30 cellular contexts compared by ENCODE assay signal in genomic region chr17:56637254-56637653, GRCh38. TPM values are rescaled to one million over a fixed set of nuclear protein-coding genes. Genes with fewer than 3 reads are reported as not detected.
"Had no signal": no experiment of that assay in that cellular context is flagged by ENCODE, and none has a peak within 500 bp of the region (broad histone marks: within the 10 kb centered on the region; RNA-seq: fewer than 3 reads in every experiment).

No MANE protein-coding gene starts in this region.

- H3K27ac ChIP-seq: left lung, lower lobe of right lung, neutrophil, parathyroid adenoma, right atrium auricular region, right lobe of liver, tibial nerve, uterus had no signal

- H3K4me3 Mint-ChIP-seq: immature natural killer cell; naive thymus-derived CD8-positive, alpha-beta T cell; nephron; neural crest cell; stimulated activated memory B cell treated with anti-CD40 and anti-IgM and Interleukin-4, amounts not matched to agents 10 μg/mL and 1 μg/mL and 100 μg/mL, for 72 hours; stimulated activated naive CD8-positive, alpha-beta T cell treated with anti-CD3 and anti-CD28 coated beads, Interleukin-15, amount 100 ng/mL, for 72 hours; type B pancreatic cell had no signal

- ATAC-seq: left colon; left lung; lower lobe of right lung; naive thymus-derived CD8-positive, alpha-beta T cell; right lobe of liver; stimulated activated memory B cell treated with anti-CD40 and anti-IgM and Interleukin-4, amounts not matched to agents 10 μg/mL and 1 μg/mL and 100 μg/mL, for 72 hours; stimulated activated naive CD8-positive, alpha-beta T cell treated with anti-CD3 and anti-CD28 coated beads, Interleukin-15, amount 100 ng/mL, for 72 hours had no signal

- H3K4me2 ChIP-seq: smooth muscle cell had no signal

- H3K9me3 Mint-ChIP-seq: immature natural killer cell; naive thymus-derived CD8-positive, alpha-beta T cell; nephron; neural crest cell; stimulated activated memory B cell treated with anti-CD40 and anti-IgM and Interleukin-4, amounts not matched to agents 10 μg/mL and 1 μg/mL and 100 μg/mL, for 72 hours; stimulated activated naive CD8-positive, alpha-beta T cell treated with anti-CD3 and anti-CD28 coated beads, Interleukin-15, amount 100 ng/mL, for 72 hours; type B pancreatic cell had no signal

- H3K36me3 ChIP-seq: left lung, lower lobe of right lung, neutrophil, right atrium auricular region, right lobe of liver, tibial nerve, uterus had no signal

- H3K27me3 Mint-ChIP-seq: stimulated activated naive CD8-positive, alpha-beta T cell treated with anti-CD3 and anti-CD28 coated beads, Interleukin-15, amount 100 ng/mL, for 72 hours had no signal

- H3K27me3 ChIP-seq: right atrium auricular region, right lobe of liver had no signal

- H3K4me3 ChIP-seq: left lung, lower lobe of right lung, right atrium auricular region, right lobe of liver, smooth muscle cell, tibial nerve, uterus had no signal

- H3K9ac ChIP-seq: parathyroid adenoma had no signal

- DNase-seq: hypothalamus; immature natural killer cell; kidney; left colon; left lung; lower lobe of right lung; mammary epithelial cell; mesenchymal stem cell; naive thymus-derived CD8-positive, alpha-beta T cell; occipital lobe; right lobe of liver; stimulated activated CD4-positive, alpha-beta T cell treated with anti-CD3 and anti-CD28 coated beads, Interleukin-1b, Interleukin-23, amount 100 ng/mL, for 48 hours; stimulated activated CD4-positive, alpha-beta T cell treated with anti-CD3 and anti-CD28 coated beads, Interleukin-2, amount 100 ng/mL, for 48 hours; stimulated activated CD4-positive, alpha-beta T cell treated with anti-CD3 and anti-CD28 coated beads, Interleukin-4, amount 100 ng/mL, for 4 hours; stimulated activated CD8-positive, alpha-beta memory T cell treated with anti-CD3 and anti-CD28 coated beads, Interleukin-4, amount 100 ng/mL, for 48 hours; stimulated activated naive CD4-positive, alpha-beta T cell treated with Interleukin-2 at 50 U/mL for 16 hours; stimulated activated naive CD8-positive, alpha-beta T cell treated with anti-CD3 and anti-CD28 coated beads, Interleukin-15, amount 100 ng/mL, for 72 hours; substantia nigra; uterus had no signal

- H3K36me3 Mint-ChIP-seq: immature natural killer cell; naive thymus-derived CD8-positive, alpha-beta T cell; stimulated activated memory B cell treated with anti-CD40 and anti-IgM and Interleukin-4, amounts not matched to agents 10 μg/mL and 1 μg/mL and 100 μg/mL, for 72 hours; type B pancreatic cell had no signal

- H3K79me2 ChIP-seq: parathyroid adenoma had no signal

- H3K4me1 Mint-ChIP-seq: immature natural killer cell; neural crest cell; stimulated activated memory B cell treated with anti-CD40 and anti-IgM and Interleukin-4, amounts not matched to agents 10 μg/mL and 1 μg/mL and 100 μg/mL, for 72 hours had no signal

- H3K4me1 ChIP-seq: left lung, lower lobe of right lung, parathyroid adenoma, right atrium auricular region, right lobe of liver, uterus had no signal

- H3K27ac Mint-ChIP-seq: immature natural killer cell; naive thymus-derived CD8-positive, alpha-beta T cell; stimulated activated memory B cell treated with anti-CD40 and anti-IgM and Interleukin-4, amounts not matched to agents 10 μg/mL and 1 μg/mL and 100 μg/mL, for 72 hours; type B pancreatic cell had no signal

- H2AFZ ChIP-seq: parathyroid adenoma had no signal

- H3K9me3 ChIP-seq: left lung, lower lobe of right lung, neutrophil, right atrium auricular region, right lobe of liver, tibial nerve, uterus had no signal

RNA-seq across cellular contexts. Expression of gene NOG, which starts 43.8 kb away (rescaled TPM):
- total RNA-seq: osteocyte had no signal
- polyA plus RNA-seq: immature natural killer cell, liver had no signal
